ENCODE assay signal across 20 cellular contexts in genomic region chr12:108273217-108273616, GRCh38.
"Had no signal": no experiment of that assay in that cellular context is flagged by ENCODE, and none has a peak within 500 bp of the region (broad histone marks: within the 10 kb centered on the region; RNA-seq: fewer than 3 reads in every experiment).

No MANE protein-coding gene starts in this region.

- H3K36me3 ChIP-seq: esophagus muscularis mucosa, gastroesophageal sphincter, left ventricle myocardium inferior, lower lobe of right lung, ovary, right atrium auricular region, sigmoid colon, suprapubic skin, thyroid gland had no signal

- ATAC-seq: effector memory CD8-positive, alpha-beta T cell; gastroesophageal sphincter; left cardiac atrium; lower lobe of right lung; natural killer cell had no signal

- H3K4me3 ChIP-seq: esophagus muscularis mucosa, gastroesophageal sphincter, left ventricle myocardium inferior, lower lobe of right lung, ovary, right atrium auricular region, sigmoid colon, skin epidermis, suprapubic skin, thyroid gland had no signal

- DNase-seq: effector memory CD8-positive, alpha-beta T cell; foreskin fibroblast; glutamatergic neuron; kidney; left cardiac atrium; left ventricle myocardium inferior; lower lobe of right lung; natural killer cell; nucleus accumbens; ovary; sigmoid colon; stimulated activated CD4-positive, alpha-beta T cell treated with anti-CD3 and anti-CD28 coated beads, Interleukin-2, amount 100 ng/mL, for 24 hours; stimulated activated naive CD4-positive, alpha-beta T cell treated with Interleukin-2 at 50 U/mL for 16 hours; thyroid gland had no signal

- H3K27ac ChIP-seq: epithelial cell of prostate, esophagus muscularis mucosa, gastroesophageal sphincter, left ventricle myocardium inferior, lower lobe of right lung, ovary, right atrium auricular region, sigmoid colon, skin epidermis, suprapubic skin, thyroid gland had no signal

- H3K27me3 ChIP-seq: esophagus muscularis mucosa, gastroesophageal sphincter, ovary, right atrium auricular region, sigmoid colon, thyroid gland had no signal

- H3K9me3 ChIP-seq: esophagus muscularis mucosa, lower lobe of right lung, ovary, sigmoid colon, suprapubic skin, thyroid gland had no signal

- H3K4me1 ChIP-seq: esophagus muscularis mucosa, gastroesophageal sphincter, right atrium auricular region, sigmoid colon, thyroid gland had no signal
